In the genomic region with DNA sequence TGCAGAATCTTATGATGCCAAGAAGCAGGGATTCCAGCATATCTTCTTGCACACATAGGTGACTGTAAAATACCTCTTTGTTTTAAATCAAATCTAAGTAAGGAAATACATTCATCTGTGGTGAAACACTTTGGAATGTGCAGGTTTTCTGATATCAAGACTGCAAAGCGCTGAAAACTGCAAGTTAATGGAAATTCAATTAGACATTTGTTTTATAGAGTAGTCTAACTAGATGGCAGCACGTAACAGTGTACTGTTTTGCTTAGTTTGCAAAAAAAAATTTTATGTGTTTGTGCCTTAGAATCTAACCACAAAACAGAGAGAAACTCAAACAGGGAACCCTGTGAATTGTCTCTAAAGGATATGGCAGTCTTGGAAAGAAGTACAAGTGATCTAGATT, we compare ENCODE assay signal across 16 cellular contexts.
DNase-seq lines count a peak whose midpoint lies in the region; ATAC-seq and TF ChIP-seq lines count a peak whose summit lies in the region.
"Had no signal": no experiment of that assay in that cellular context is flagged by ENCODE, and none has a peak within 500 bp of the region (broad histone marks: within the 10 kb centered on the region; RNA-seq: fewer than 3 reads in every experiment).

No MANE protein-coding gene starts in this region.

- H3K27me3 ChIP-seq in A673 (replicated peaks; ENCODE audit: insufficient read depth, low read depth, low read length, poor library complexity): no peaks in the 10 kb centered on the region
- H3K27me3 ChIP-seq in IMR-90 (ENCODE audit: control insufficient read depth, insufficient read depth, low read length): no peaks in the 10 kb centered on the region
- H3K27me3 ChIP-seq in foreskin keratinocyte: no peaks in the 10 kb centered on the region
- H3K27me3 ChIP-seq in body of pancreas: no peaks in the 10 kb centered on the region
- H3K27me3 ChIP-seq in thyroid gland: no peaks in the 10 kb centered on the region
- H3K27me3 ChIP-seq: esophagus squamous epithelium, vagina had no signal

- POLR2A ChIA-PET in A673 (lab: Charles Lee; ENCODE audit: low non-redundant PET) (no interaction called here), IMR-90 (lab: Charles Lee; ENCODE audit: unreplicated experiment) (no interaction called here)

- no peak overlapping the region; a peak in 1 of 4 replicates for H4K8ac ChIP-seq in IMR-90 (ENCODE audit: low read depth in 2 of 2, low read length in 2 of 2)

- H4K91ac ChIP-seq in IMR-90 (ENCODE audit: insufficient read depth, low read depth, low read length): no peak overlapping the region

- WGBS in IMR-90 (ENCODE audit: extremely low coverage in 2 of 2, insufficient read length in 1 of 2), 2 experiments: no CpG with 5 or more reads among the region's 2 CpGs
- WGBS in body of pancreas, 2 donors: 12 to 18% methylated on average over 2 of the region's 2 CpGs
- WGBS in thyroid gland, 2 donors: 67 to 74% methylated on average over 2 of the region's 2 CpGs

- ATAC-seq in IMR-90 (ENCODE audit: low read depth) (peak; percentile 40; the same call in 1 of the 2 replicates), foreskin keratinocyte (no peak), body of pancreas (no peak), GM18909 (IDR thresholded peaks at IDR 0.05; ENCODE audit: poor library complexity, unreplicated experiment) (no peak)
- ATAC-seq: left lobe of liver; stimulated activated naive CD8-positive, alpha-beta T cell treated with anti-CD3 and anti-CD28 coated beads, Interleukin-15, amount 100 ng/mL, for 72 hours had no signal

- no peak overlapping the region for H2BK120ac ChIP-seq in IMR-90 (ENCODE audit: low read depth, low read length)

- TF ChIP-seq CTCF in A673 (conservative IDR thresholded peaks at IDR 0.05; ENCODE audit: low read depth, low read length) (peak; percentile 30; the same call in 1 of the 2 replicates), IMR-90 (conservative IDR thresholded peaks at IDR 0.05; ENCODE audit: low read depth, low read length) (no peak), astrocyte of the spinal cord (IDR thresholded peaks at IDR 0.05; ENCODE audit: low read depth, low read length) (no peak), foreskin keratinocyte (conservative IDR thresholded peaks at IDR 0.05) (peak; percentile 49), body of pancreas (IDR thresholded peaks at IDR 0.05) (no peak), thyroid gland (IDR thresholded peaks at IDR 0.05) (no peak)

- H3K27ac ChIP-seq in A673 (ENCODE audit: low read depth, low read length, poor library complexity, severe bottlenecking): no peak overlapping the region
- H3K27ac ChIP-seq in IMR-90 (ENCODE audit: insufficient read depth, low read length): no peak overlapping the region
- no peak overlapping the region for H3K27ac ChIP-seq in foreskin keratinocyte
- no peak overlapping the region for H3K27ac ChIP-seq in body of pancreas
- no peak overlapping the region for H3K27ac ChIP-seq in thyroid gland
- H3K27ac ChIP-seq: esophagus squamous epithelium, parathyroid adenoma, vagina had no signal

- H3K4me3 ChIP-seq in A673 (ENCODE audit: low read depth, low read length, poor library complexity, severe bottlenecking) (no peak overlapping the region), IMR-90 (ENCODE audit: insufficient read depth, low read depth, low read length) (no peak overlapping the region), astrocyte of the spinal cord (ENCODE audit: low read depth, low read length) (no peak overlapping the region), body of pancreas (no peak overlapping the region), thyroid gland (replicated peaks in 1 of 3) (no peak overlapping the region)
- H3K4me3 ChIP-seq: esophagus squamous epithelium, vagina had no signal

- H3K9me3 ChIP-seq in A673 (ENCODE audit: low read depth, low read length, poor library complexity, severe bottlenecking): no peaks in the 10 kb centered on the region
- no peaks in the 10 kb centered on the region for H3K9me3 ChIP-seq in IMR-90 (ENCODE audit: control insufficient read depth, insufficient read depth, low read length)
- H3K9me3 ChIP-seq in body of pancreas: no peaks in the 10 kb centered on the region
- no peaks in the 10 kb centered on the region for H3K9me3 ChIP-seq in thyroid gland
- H3K9me3 ChIP-seq: esophagus squamous epithelium, vagina had no signal

- H3K36me3 ChIP-seq in A673 (ENCODE audit: insufficient read depth, low read length, poor library complexity, severe bottlenecking): no peaks in the 10 kb centered on the region
- H3K36me3 ChIP-seq in IMR-90 (ENCODE audit: control insufficient read depth, insufficient read depth, low read length): no peaks in the 10 kb centered on the region
- no peaks in the 10 kb centered on the region for H3K36me3 ChIP-seq in body of pancreas (replicated peaks in 1 of 2; ENCODE audit: insufficient read depth in 1 of 2, low read depth in 2 of 2)
- H3K36me3 ChIP-seq in thyroid gland: no peaks in the 10 kb centered on the region
- H3K36me3 ChIP-seq: esophagus squamous epithelium, vagina had no signal

- no peak overlapping the region for H4K5ac ChIP-seq in IMR-90 (ENCODE audit: low read depth, low read length)

- TF ChIP-seq POLR2A in IMR-90 (IDR thresholded peaks at IDR 0.05; ENCODE audit: low read depth, low read length) (no peak), body of pancreas (IDR thresholded peaks at IDR 0.05) (no peak), thyroid gland (IDR thresholded peaks at IDR 0.05) (no peak)

- no peak overlapping the region for H3K18ac ChIP-seq in IMR-90 (ENCODE audit: low read depth, low read length)

- H3K4me2 ChIP-seq in IMR-90 (ENCODE audit: low read depth, low read length): peak overlapping the region; percentile 60; the same call in 1 of the 2 replicates

- no peaks in the 10 kb centered on the region for H3K79me1 ChIP-seq in IMR-90 (ENCODE audit: low read depth in 1 of 2, low read length in 2 of 2)

- CTCF ChIA-PET in A673 (lab: Charles Lee) (no interaction called here), IMR-90 (lab: Yijun Ruan, JAX) (no interaction called here)

- H3K56ac ChIP-seq in IMR-90 (ENCODE audit: extremely low read depth, insufficient read depth, low read length): no peak overlapping the region

- no peak overlapping the region for H2AK5ac ChIP-seq in IMR-90 (ENCODE audit: low read depth, low read length)

- intact Hi-C loops in A673 (cut with micrococcal nuclease; ENCODE audit: unreplicated experiment) (no loop called here), IMR-90 (cut with micrococcal nuclease) (loop anchor here (10.0 kb wide), 1 partner anchor 360 kb away; the partner anchor contains the start of gene TWIST1), body of pancreas (cut with DNase I) (no loop called here), thyroid gland (cut with DNase I) (no loop called here)

- H2AK9ac ChIP-seq in IMR-90 (replicated peaks; ENCODE audit: low read depth, low read length, poor library complexity): no peak overlapping the region

- no peak overlapping the region for H3K9ac ChIP-seq in IMR-90 (ENCODE audit: low read depth, low read length)
- H3K9ac ChIP-seq: parathyroid adenoma had no signal

- no peak overlapping the region for H2BK15ac ChIP-seq in IMR-90 (ENCODE audit: low read depth, low read length)

- dilution Hi-C loops in IMR-90 (cut with HindIII; ENCODE audit: low sequenced_read_pairs, unreplicated experiment): no loop called here

- H3K14ac ChIP-seq in IMR-90 (replicated peaks; ENCODE audit: low read depth, low read length): no peak overlapping the region

- H2BK20ac ChIP-seq in IMR-90 (ENCODE audit: low read depth, low read length): 0 out of 2 replicates have a peak overlapping the region, but pooled peaks have one; percentile 21

- no peak overlapping the region; the same call in 1 of the 2 replicates for H3K4ac ChIP-seq in IMR-90 (ENCODE audit: low read depth, low read length)

- no peaks in the 10 kb centered on the region for H3K9me1 ChIP-seq in IMR-90 (ENCODE audit: insufficient read depth, low read length)

- H3K23ac ChIP-seq in IMR-90 (ENCODE audit: low read depth, low read length): no peak overlapping the region

- H2BK5ac ChIP-seq in IMR-90 (ENCODE audit: low read depth, low read length, poor library complexity, severe bottlenecking): no peak overlapping the region

- DNase-seq in A673 (ENCODE audit: low spot score) (peak; percentile 10), IMR-90 (peak; percentile 16), astrocyte of the spinal cord (ENCODE audit: low read depth, low spot score) (peak; percentile 74), foreskin keratinocyte (peak; percentile 14 to 34), body of pancreas (no peak), thyroid gland (no peak), cerebellum (ENCODE audit: low spot score) (no peak)
- DNase-seq: activated CD4-positive, alpha-beta memory T cell treated with anti-CD3 and anti-CD28 coated beads for 36 hours; esophagus squamous epithelium; KG1; NCI-H1436 treated with DMSO at 0.1 percent for 48 hours; stimulated activated naive CD8-positive, alpha-beta T cell treated with anti-CD3 and anti-CD28 coated beads, Interleukin-15, amount 100 ng/mL, for 72 hours had no signal

- in situ Hi-C loops in IMR-90 (cut with MboI; ENCODE audit: low sequenced_read_pairs) (no loop called here), astrocyte of the spinal cord (cut with HindIII; ENCODE audit: low sequenced_read_pairs) (no loop called here)

- H2AFZ ChIP-seq in IMR-90 (replicated peaks; ENCODE audit: low read length, poor library complexity): no peak overlapping the region
- H2AFZ ChIP-seq: parathyroid adenoma had no signal

- no peaks in the 10 kb centered on the region for H4K20me1 ChIP-seq in IMR-90 (ENCODE audit: insufficient read depth, low read length)

- no peaks in the 10 kb centered on the region for H3K4me1 ChIP-seq in A673 (ENCODE audit: insufficient read depth, low read length, poor library complexity, severe bottlenecking)
- peaks cover 3% of the 10 kb centered on the region; the same call in 1 of the 2 replicates for H3K4me1 ChIP-seq in IMR-90 (ENCODE audit: control insufficient read depth, insufficient read depth, low read length)
- no peaks in the 10 kb centered on the region for H3K4me1 ChIP-seq in foreskin keratinocyte
- no peaks in the 10 kb centered on the region for H3K4me1 ChIP-seq in body of pancreas
- no peaks in the 10 kb centered on the region for H3K4me1 ChIP-seq in thyroid gland
- H3K4me1 ChIP-seq: esophagus squamous epithelium, parathyroid adenoma had no signal

- TF ChIP-seq RAD21 in IMR-90 (IDR thresholded peaks at IDR 0.05; ENCODE audit: low read length): no peak

- BruUV-seq in A673 (replicated peaks; lab: Mats Ljungman, UMichigan): no TSS peak
- BruUV-seq in IMR-90 (replicated peaks; lab: Mats Ljungman, UMichigan): no TSS peak

TF ChIP-seq in IMR-90, 13 proteins besides CTCF, POLR2A, EP300 and RAD21 (continues in another document):
- no peak for TF ChIP-seq SMC3 (IDR thresholded peaks at IDR 0.05; ENCODE audit: low read depth, low read length)
- peak; percentile 97 for TF ChIP-seq MAFK (IDR thresholded peaks at IDR 0.05; ENCODE audit: low read depth, low read length)
- no peak for TF ChIP-seq NFE2L2 (IDR thresholded peaks at IDR 0.05; ENCODE audit: low read depth, low read length)
- TF ChIP-seq RCOR1 (IDR thresholded peaks at IDR 0.05; ENCODE audit: insufficient replicate concordance, low read length): no peak
- no peak for TF ChIP-seq MAZ (IDR thresholded peaks at IDR 0.05; ENCODE audit: borderline replicate concordance, low read depth, low read length)
- no peak for TF ChIP-seq CEBPB (IDR thresholded peaks at IDR 0.05; ENCODE audit: low read depth, low read length)

Comparison
In these comparisons a context has a peak if more than half of its experiments do, and no peak if none do; other contexts are left out.
1. DNase-seq: peak in A673 (single experiment), IMR-90 (single experiment), astrocyte of the spinal cord (single experiment) and foreskin keratinocyte (2 of 2); none in body of pancreas (0 of 4), thyroid gland (0 of 2) and cerebellum (single experiment).
2. CTCF ChIP-seq: peak in A673 (single experiment) and foreskin keratinocyte (single experiment); none in IMR-90 (single experiment), astrocyte of the spinal cord (single experiment), body of pancreas (0 of 7) and thyroid gland (0 of 6).